Comparison of ENCODE assay signal across 11 cellular contexts in the genomic region with DNA sequence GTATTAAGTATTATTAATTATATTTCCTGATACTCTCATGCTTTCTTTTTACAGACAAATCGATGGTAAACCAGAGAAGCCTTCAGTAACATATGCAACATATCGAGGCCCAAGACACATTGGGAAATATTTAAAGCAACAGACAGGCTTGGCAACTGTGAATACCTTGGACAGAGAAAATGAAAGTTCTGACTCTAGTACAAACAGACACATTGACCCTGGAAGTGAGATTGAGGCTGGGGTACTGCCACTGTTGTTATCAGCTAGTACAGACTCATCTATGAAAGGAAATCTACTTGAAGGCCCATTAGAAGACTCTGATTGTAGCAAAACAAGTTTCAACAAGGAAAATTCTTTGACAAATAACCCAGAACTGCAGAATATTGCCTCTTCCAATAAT. TPM values are rescaled to one million over a fixed set of nuclear protein-coding genes. Genes with fewer than 3 reads are reported as not detected.
DNase-seq lines count a peak whose midpoint lies in the region; ATAC-seq and TF ChIP-seq lines count a peak whose summit lies in the region.
"Had no signal": no experiment of that assay in that cellular context is flagged by ENCODE, and none has a peak within 500 bp of the region (broad histone marks: within the 10 kb centered on the region; RNA-seq: fewer than 3 reads in every experiment).

No MANE protein-coding gene starts in this region.

- H3K9ac ChIP-seq in adipocyte (ENCODE audit: low read length), result peak overlapping the region; percentile 27

- H3K4me3 ChIP-seq in adipocyte (ENCODE audit: low read length), result peak overlapping the region; percentile 66
- no peak overlapping the region for H3K4me3 ChIP-seq in suprapubic skin
- H3K4me3 ChIP-seq in thyroid gland (replicated peaks in 1 of 3), result no peak overlapping the region

- H3K36me3 ChIP-seq in adipocyte (ENCODE audit: control insufficient read depth, insufficient read depth, low read length, severe bottlenecking) (no peaks in the 10 kb centered on the region), suprapubic skin (no peaks in the 10 kb centered on the region), thyroid gland (no peaks in the 10 kb centered on the region)

- no peak for ATAC-seq in foreskin keratinocyte
- ATAC-seq in GM18511 (IDR thresholded peaks at IDR 0.05; ENCODE audit: unreplicated experiment), result no peak

- H3K27ac ChIP-seq in foreskin keratinocyte (peak overlapping the region; percentile 68), suprapubic skin (peak overlapping the region; percentile 80), thyroid gland (no peak overlapping the region)

- peaks cover 3% of the 10 kb centered on the region for H3K9me3 Mint-ChIP-seq in activated CD4-positive, alpha-beta T cell treated with anti-CD3 and anti-CD28 coated beads, Interleukin-2, amount 10 ng/mL, durations not matched to agents 7 days and 5 days

- TF ChIP-seq POLR2A in suprapubic skin (IDR thresholded peaks at IDR 0.05), result no peak
- no peak for TF ChIP-seq POLR2A in thyroid gland (IDR thresholded peaks at IDR 0.05)

- 26% methylated on average over 2 of the region's 2 CpGs for WGBS in suprapubic skin
- 90 to 92% methylated on average over 2 of the region's 2 CpGs for WGBS in thyroid gland, 2 donors

- TF ChIP-seq CTCF in foreskin keratinocyte (conservative IDR thresholded peaks at IDR 0.05), result no peak
- TF ChIP-seq CTCF in suprapubic skin (IDR thresholded peaks at IDR 0.05), result no peak
- no peak for TF ChIP-seq CTCF in thyroid gland (IDR thresholded peaks at IDR 0.05)

- intact Hi-C loops in thyroid gland (cut with DNase I), result no loop called here

- H3K9me3 ChIP-seq in adipocyte (ENCODE audit: control insufficient read depth, low read length) (no peaks in the 10 kb centered on the region), suprapubic skin (no peaks in the 10 kb centered on the region), thyroid gland (no peaks in the 10 kb centered on the region)

- CTCF ChIA-PET in activated CD4-positive, alpha-beta T cell treated with anti-CD3 and anti-CD28 coated beads, Interleukin-2, amount 10 ng/mL, durations not matched to agents 7 days and 5 days (lab: Charles Lee), result no interaction called here

- H3K4me1 ChIP-seq in adipocyte (ENCODE audit: control insufficient read depth, insufficient read depth, low read length) (peaks cover 20% of the 10 kb centered on the region), foreskin keratinocyte (peaks cover 26% of the 10 kb centered on the region), suprapubic skin (peaks cover 40% of the 10 kb centered on the region), thyroid gland (peaks cover 0 to 7% of the 10 kb centered on the region in 2 donors)

- H3K27ac Mint-ChIP-seq in activated CD4-positive, alpha-beta T cell treated with anti-CD3 and anti-CD28 coated beads, Interleukin-2, amount 10 ng/mL, durations not matched to agents 7 days and 5 days, result peak overlapping the region; percentile 73

- H3K27me3 Mint-ChIP-seq in activated CD4-positive, alpha-beta T cell treated with anti-CD3 and anti-CD28 coated beads, Interleukin-2, amount 10 ng/mL, durations not matched to agents 7 days and 5 days, result no peaks in the 10 kb centered on the region

- peaks cover 13% of the 10 kb centered on the region for H3K4me1 Mint-ChIP-seq in activated CD4-positive, alpha-beta T cell treated with anti-CD3 and anti-CD28 coated beads, Interleukin-2, amount 10 ng/mL, durations not matched to agents 7 days and 5 days

- no peak for TF ChIP-seq EP300 in suprapubic skin (IDR thresholded peaks at IDR 0.05)

- H3K27me3 ChIP-seq in adipocyte (replicated peaks; ENCODE audit: control insufficient read depth, insufficient read depth, low read length), result no peaks in the 10 kb centered on the region
- no peaks in the 10 kb centered on the region for H3K27me3 ChIP-seq in foreskin keratinocyte
- H3K27me3 ChIP-seq in suprapubic skin, result no peaks in the 10 kb centered on the region
- no peaks in the 10 kb centered on the region for H3K27me3 ChIP-seq in thyroid gland

- no peak overlapping the region for H3K4me3 Mint-ChIP-seq in activated CD4-positive, alpha-beta T cell treated with anti-CD3 and anti-CD28 coated beads, Interleukin-2, amount 10 ng/mL, durations not matched to agents 7 days and 5 days

- H3K36me3 Mint-ChIP-seq in activated CD4-positive, alpha-beta T cell treated with anti-CD3 and anti-CD28 coated beads, Interleukin-2, amount 10 ng/mL, durations not matched to agents 7 days and 5 days (ENCODE audit: low read depth), result peaks cover 2% of the 10 kb centered on the region

- DNase-seq in activated CD4-positive, alpha-beta T cell treated with anti-CD3 and anti-CD28 coated beads, Interleukin-2, amount 10 ng/mL, durations not matched to agents 7 days and 5 days, result no peak
- DNase-seq in activated CD4-positive, alpha-beta T cell treated with anti-CD3 and anti-CD28 coated beads for 4 hours, result no peak
- DNase-seq in adipocyte (ENCODE audit: low read depth) (peak; percentile 64), foreskin keratinocyte (no peak), suprapubic skin (ENCODE audit: low spot score in 2 of 2) (no peak), iPS-NIHi7 (ENCODE audit: extremely low spot score) (no peak), thyroid gland (no peak)
- DNase-seq: activated CD4-positive, alpha-beta T cell treated with anti-CD3 and anti-CD28 coated beads, Interleukin-2, amount 50 U/mL, for 1 hour; KBM-7; posterior cingulate gyrus had no signal

- POLR2A ChIA-PET in activated CD4-positive, alpha-beta T cell treated with anti-CD3 and anti-CD28 coated beads, Interleukin-2, amount 10 ng/mL, durations not matched to agents 7 days and 5 days (lab: Charles Lee), result no interaction called here

RNA-seq across cellular contexts. Expression of a gene that starts 50.0 kb away (rescaled TPM):
- total RNA-seq in activated CD4-positive, alpha-beta T cell treated with anti-CD3 and anti-CD28 coated beads, Interleukin-2, amount 10 ng/mL, durations not matched to agents 7 days and 5 days, result 1 to 10 TPM; 5.3 to 6.2 TPM
- total RNA-seq in foreskin keratinocyte (13.8 and 14.2 TPM in 2 replicates), suprapubic skin (10 to 100 TPM; 28.8 to 49.6 (median 33.3) TPM), thyroid gland (100 to 1,000 TPM in 1 of 4 donors, 10 to 100 TPM in 3; 65.3 to 108 (median 79.4) TPM)
- polyA plus RNA-seq in foreskin keratinocyte, result 1.4 and 2.2 TPM in 2 replicates

Comparison
In these comparisons a context has a peak if more than half of its experiments do, and no peak if none do; other contexts are left out.
1. H3K27ac ChIP-seq: peak in foreskin keratinocyte (single experiment) and suprapubic skin (single experiment); none in thyroid gland (0 of 3).